Comparison of ENCODE assay signal across 31 cellular contexts in genomic region chrX:13401724-13402123, GRCh38.
DNase-seq lines count a peak whose midpoint lies in the region; ATAC-seq, FAIRE-seq and TF ChIP-seq lines count a peak whose summit lies in the region.
"Had no signal": no experiment of that assay in that cellular context is flagged by ENCODE, and none has a peak within 500 bp of the region (broad histone marks: within the 10 kb centered on the region; RNA-seq: fewer than 3 reads in every experiment).

No MANE protein-coding gene starts in this region.

- H3K4me3 ChIP-seq in Panc1 (ENCODE audit: low read depth in 2 of 2, low read length in 2 of 2) (no peak overlapping the region), mesenchymal stem cell (ENCODE audit: insufficient read depth in 1 of 2, low read depth in 1 of 2, low read length in 2 of 2) (no peak overlapping the region), kidney (ENCODE audit: low read length in 2 of 2) (no peak overlapping the region)
- H3K4me3 ChIP-seq: GM23248, K562, SJSA1 had no signal

- H3K4me1 ChIP-seq in Panc1 (ENCODE audit: control insufficient read depth, insufficient read depth, low read length) (no peaks in the 10 kb centered on the region), mesenchymal stem cell (ENCODE audit: control insufficient read depth, insufficient read depth, low read depth, low read length) (peaks cover 4% of the 10 kb centered on the region), kidney (ENCODE audit: control insufficient read depth in 1 of 2, insufficient read depth in 1 of 2, low read depth in 1 of 2, low read length in 2 of 2) (peaks cover 0 to 5% of the 10 kb centered on the region in 2 donors)

- intact Hi-C loops in Panc1 (cut with micrococcal nuclease; ENCODE audit: unreplicated experiment) = no loop called here
- intact Hi-C loops in kidney (cut with DNase I) = no loop called here

- POLR2A ChIA-PET in Panc1 (lab: Charles Lee) = no interaction called here

- H2BK15ac ChIP-seq in mesenchymal stem cell (ENCODE audit: low read depth, poor library complexity, severe bottlenecking) = no peak overlapping the region

- BruUV-seq in Panc1 (replicated peaks; lab: Mats Ljungman, UMichigan) = no TSS peak

- in situ Hi-C loops in Panc1 (cut with HindIII; ENCODE audit: low pct_unique_long_range_greater_than_20kb, low sequenced_read_pairs) = no loop called here

- no peak for FAIRE-seq in kidney (lab: Jason Lieb, UNC)
- FAIRE-seq: GM12891, HepG2, K562 had no signal

- no peak overlapping the region for H4K91ac ChIP-seq in mesenchymal stem cell (ENCODE audit: low read length)

- no peaks in the 10 kb centered on the region for H3K27me3 ChIP-seq in Panc1 (ENCODE audit: control insufficient read depth, insufficient read depth, low read length)
- H3K27me3 ChIP-seq in mesenchymal stem cell (ENCODE audit: control insufficient read depth in 1 of 2, insufficient read depth in 1 of 2, low read length in 2 of 2) = peaks cover 0 to 4% of the 10 kb centered on the region in 2 experiments
- H3K27me3 ChIP-seq: SJSA1 had no signal

- no peak overlapping the region for H2AK5ac ChIP-seq in mesenchymal stem cell (ENCODE audit: low read length, severe bottlenecking)

- no peak overlapping the region for H3K4ac ChIP-seq in mesenchymal stem cell (ENCODE audit: low read depth in 1 of 2, low read length in 2 of 2)

- no peak overlapping the region for H4K8ac ChIP-seq in mesenchymal stem cell (ENCODE audit: low read length)

- no peak overlapping the region for H2AFZ ChIP-seq in mesenchymal stem cell (ENCODE audit: low read depth, low read length)
- H2AFZ ChIP-seq: GM23248 had no signal

- H3K27ac ChIP-seq in Panc1 (ENCODE audit: low read length) = peak overlapping the region; percentile 90; the same call in 1 of the 2 replicates
- peak overlapping the region; percentile 76 for H3K27ac ChIP-seq in mesenchymal stem cell (ENCODE audit: low read length, poor library complexity, severe bottlenecking)
- no peak overlapping the region for H3K27ac ChIP-seq in kidney (ENCODE audit: low read depth in 2 of 2, low read length in 2 of 2)
- H3K27ac ChIP-seq: C4-2B, GM23248, SJSA1 had no signal

- H3K9me3 ChIP-seq in Panc1 (ENCODE audit: control insufficient read depth, insufficient read depth, low read depth, low read length) = peaks cover 5% of the 10 kb centered on the region; the same call in 1 of the 2 replicates
- H3K9me3 ChIP-seq in mesenchymal stem cell (ENCODE audit: control insufficient read depth, low read length) = no peaks in the 10 kb centered on the region
- no peaks in the 10 kb centered on the region for H3K9me3 ChIP-seq in kidney (ENCODE audit: control insufficient read depth in 1 of 2, low read length in 2 of 2)
- H3K9me3 ChIP-seq: Caco-2, SJSA1 had no signal

- H3K14ac ChIP-seq in mesenchymal stem cell (ENCODE audit: low read length in 2 of 2) = no peak overlapping the region

- no peak overlapping the region for H3K4me2 ChIP-seq in mesenchymal stem cell (ENCODE audit: low read length, poor library complexity, severe bottlenecking)

- H3K18ac ChIP-seq in mesenchymal stem cell (ENCODE audit: low read depth in 1 of 2, low read length in 2 of 2) = no peak overlapping the region

- H3K36me3 ChIP-seq in Panc1 (ENCODE audit: control insufficient read depth, insufficient read depth, low read length) (no peaks in the 10 kb centered on the region), mesenchymal stem cell (ENCODE audit: control insufficient read depth in 1 of 2, insufficient read depth in 2 of 2, low read depth in 1 of 2, low read length in 2 of 2) (no peaks in the 10 kb centered on the region), kidney (ENCODE audit: control insufficient read depth in 1 of 2, insufficient read depth in 2 of 2, low read length in 2 of 2) (no peaks in the 10 kb centered on the region)
- H3K36me3 ChIP-seq: SJSA1 had no signal

- WGBS in mesenchymal stem cell = 83% methylated on average over 1 of the region's 2 CpGs

- no peak overlapping the region for H3K23ac ChIP-seq in mesenchymal stem cell (ENCODE audit: low read length in 2 of 2)

- peak; percentile 89 for ATAC-seq in GM18861 (IDR thresholded peaks at IDR 0.05; ENCODE audit: unreplicated experiment)
- ATAC-seq in HG02981 (IDR thresholded peaks at IDR 0.05; ENCODE audit: unreplicated experiment) = peak; percentile 64
- no peak for ATAC-seq in Panc1
- no peak for ATAC-seq in left lobe of liver
- ATAC-seq: CD8-positive, alpha-beta T cell; HepG2; K562; PC-3 had no signal

- H2BK120ac ChIP-seq in mesenchymal stem cell (ENCODE audit: low read depth, low read length) = no peak overlapping the region

- CTCF ChIA-PET in Panc1 (lab: Charles Lee) = no interaction called here

- H2BK12ac ChIP-seq in mesenchymal stem cell (ENCODE audit: low read length in 2 of 2) = no peak overlapping the region

- no peak for DNase-seq in Panc1 (ENCODE audit: low read depth, low spot score)
- no peak for DNase-seq in mesenchymal stem cell
- no peak for DNase-seq in kidney
- no peak for DNase-seq in superior temporal gyrus (ENCODE audit: extremely low spot score)
- no peak for DNase-seq in left lobe of liver (ENCODE audit: low spot score)
- no peak for DNase-seq in NCI-H510A treated with DMSO at 0.1 percent for 48 hours (lab: John Stamatoyannopoulos, UW)
- DNase-seq: Caco-2; CD8-positive, alpha-beta T cell; DMS 273 treated with DMSO at 0.1 percent for 48 hours; DMS79 treated with DMSO at 0.1 percent for 48 hours; GF-D8; GM23248; H7; Kasumi-1; MV-4-11; NCI-H1105; NCI-H1930; NCI-H2107; NCI-H524 treated with DMSO at 0.1 percent for 48 hours; NK-92 treated with Interleukin-12 subunit alpha and Interleukin-12 subunit beta, amount 100 ng/mL, for 24 hours; PC-3; Right ventricle myocardium superior; RPMI8226; T-helper 2 cell had no signal

- H3K79me1 ChIP-seq in mesenchymal stem cell (replicated peaks; ENCODE audit: low read length, poor library complexity, severe bottlenecking) = no peaks in the 10 kb centered on the region

- H2BK5ac ChIP-seq in mesenchymal stem cell (ENCODE audit: low read depth, low read length, poor library complexity, severe bottlenecking) = no peak overlapping the region

- H3K9ac ChIP-seq in mesenchymal stem cell (ENCODE audit: low read length) (no peak overlapping the region), kidney (ENCODE audit: low read length in 2 of 2) (no peak overlapping the region)
- H3K9ac ChIP-seq: GM23248 had no signal

- no peak for TF ChIP-seq CTCF in Panc1 (IDR thresholded peaks at IDR 0.05)
- no peak for TF ChIP-seq CTCF in kidney (IDR thresholded peaks at IDR 0.05; ENCODE audit: borderline replicate concordance, extremely low read depth, insufficient read depth)

Comparison
In these comparisons a context has a peak if more than half of its experiments do, and no peak if none do; other contexts are left out.
1. ATAC-seq: peak in GM18861 (single experiment) and HG02981 (single experiment); none in Panc1 (single experiment) and left lobe of liver (single experiment).
2. H3K27ac ChIP-seq: peak in Panc1 (single experiment) and mesenchymal stem cell (single experiment); none in kidney (0 of 2).